ENCODE assay signal across 19 cellular contexts in the genomic region with DNA sequence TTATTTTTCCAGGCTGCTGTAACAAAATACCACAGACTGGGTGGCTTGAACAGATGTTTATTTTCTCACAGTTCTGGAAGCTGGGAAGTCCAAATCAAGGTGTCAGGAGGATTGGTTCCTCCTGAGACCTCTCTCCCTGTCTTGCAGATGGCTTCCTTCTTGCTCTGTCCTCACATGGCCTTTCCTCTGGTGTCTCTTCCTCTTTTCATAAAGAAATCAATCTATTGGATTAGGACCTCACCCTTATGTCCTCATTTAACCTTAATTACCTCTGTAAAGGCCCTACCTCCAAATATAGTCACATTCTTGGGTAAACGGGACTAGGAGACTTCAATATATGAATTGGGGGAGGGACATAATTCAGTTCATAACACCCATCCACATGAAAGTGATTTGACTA.
"Had no signal": no experiment of that assay in that cellular context is flagged by ENCODE, and none has a peak within 500 bp of the region (broad histone marks: within the 10 kb centered on the region; RNA-seq: fewer than 3 reads in every experiment).

No MANE protein-coding gene starts in this region.

- H3K4me1 ChIP-seq: stomach had no signal

- H3K27ac ChIP-seq: heart left ventricle, left lung, neutrophil, stomach had no signal

- H3K4me3 Mint-ChIP-seq: dendritic cell treated with granulocyte-macrophage colony-stimulating factor and Interleukin-4, amounts not matched to agents 40 ng/mL and 50 ng/mL, for 4 days; mesothelial cell of epicardium; natural killer cell treated with Interleukin-12 subunit alpha and Interleukin-12 subunit beta and Interleukin-15 and Interleukin-18, amount 100 ng/mL, for 72 hours; stimulated activated effector memory CD8-positive, alpha-beta T cell treated with anti-CD3 and anti-CD28 coated beads, Interleukin-12 subunit alpha, Interleukin-12 subunit beta, amount 100 ng/mL, for 72 hours had no signal

- H3K27me3 ChIP-seq: gastrocnemius medialis, heart left ventricle, left lung, neutrophil, stomach had no signal

- H3K9me3 ChIP-seq: gastrocnemius medialis, left lung, neutrophil, stomach had no signal

- FAIRE-seq: bronchial epithelial cell had no signal

- H3K36me3 ChIP-seq: gastrocnemius medialis, heart left ventricle, left lung, neutrophil, stomach had no signal

- DNase-seq: activated CD4-positive, alpha-beta T cell treated with anti-CD3 and anti-CD28 coated beads, Interleukin-2, amount 50 U/mL, for 4 hours; activated gamma-delta T cell; cerebellar nuclear complex; effector CD8-positive, alpha-beta T cell; gastrocnemius medialis; heart left ventricle; left lung; stimulated activated CD4-positive, alpha-beta T cell treated with anti-CD3 and anti-CD28 coated beads, Interleukin-4, amount 100 ng/mL, for 24 hours; stomach; trophoblast cell had no signal

- ATAC-seq: activated naive CD4-positive, alpha-beta T cell treated with anti-CD3 and anti-CD28 coated beads, Interleukin-2, amount 50 U/mL, for 72 hours; esophagus mucosa; gastrocnemius medialis; heart left ventricle; left lung; natural killer cell treated with Interleukin-12 subunit alpha and Interleukin-12 subunit beta and Interleukin-15 and Interleukin-18, amount 100 ng/mL, for 72 hours; sciatic nerve; stimulated activated effector memory CD8-positive, alpha-beta T cell treated with anti-CD3 and anti-CD28 coated beads, Interleukin-12 subunit alpha, Interleukin-12 subunit beta, amount 100 ng/mL, for 72 hours had no signal

- H3K36me3 Mint-ChIP-seq: mesothelial cell of epicardium; natural killer cell treated with Interleukin-12 subunit alpha and Interleukin-12 subunit beta and Interleukin-15 and Interleukin-18, amount 100 ng/mL, for 72 hours; stimulated activated effector memory CD8-positive, alpha-beta T cell treated with anti-CD3 and anti-CD28 coated beads, Interleukin-12 subunit alpha, Interleukin-12 subunit beta, amount 100 ng/mL, for 72 hours had no signal

- H3K9me3 Mint-ChIP-seq: dendritic cell treated with granulocyte-macrophage colony-stimulating factor and Interleukin-4, amounts not matched to agents 40 ng/mL and 50 ng/mL, for 4 days; natural killer cell treated with Interleukin-12 subunit alpha and Interleukin-12 subunit beta and Interleukin-15 and Interleukin-18, amount 100 ng/mL, for 72 hours; stimulated activated effector memory CD8-positive, alpha-beta T cell treated with anti-CD3 and anti-CD28 coated beads, Interleukin-12 subunit alpha, Interleukin-12 subunit beta, amount 100 ng/mL, for 72 hours had no signal

- H3K4me3 ChIP-seq: gastrocnemius medialis, heart left ventricle, left lung, stomach had no signal

- H3K27ac Mint-ChIP-seq: activated naive CD4-positive, alpha-beta T cell treated with anti-CD3 and anti-CD28 coated beads, Interleukin-2, amount 50 U/mL, for 72 hours; dendritic cell treated with granulocyte-macrophage colony-stimulating factor and Interleukin-4, amounts not matched to agents 40 ng/mL and 50 ng/mL, for 4 days; mesothelial cell of epicardium; natural killer cell treated with Interleukin-12 subunit alpha and Interleukin-12 subunit beta and Interleukin-15 and Interleukin-18, amount 100 ng/mL, for 72 hours; stimulated activated effector memory CD8-positive, alpha-beta T cell treated with anti-CD3 and anti-CD28 coated beads, Interleukin-12 subunit alpha, Interleukin-12 subunit beta, amount 100 ng/mL, for 72 hours had no signal

- H3K4me1 Mint-ChIP-seq: mesothelial cell of epicardium had no signal

- H3K27me3 Mint-ChIP-seq: dendritic cell treated with granulocyte-macrophage colony-stimulating factor and Interleukin-4, amounts not matched to agents 40 ng/mL and 50 ng/mL, for 4 days had no signal
